ENCODE assay signal across 8 cellular contexts in the genomic region with DNA sequence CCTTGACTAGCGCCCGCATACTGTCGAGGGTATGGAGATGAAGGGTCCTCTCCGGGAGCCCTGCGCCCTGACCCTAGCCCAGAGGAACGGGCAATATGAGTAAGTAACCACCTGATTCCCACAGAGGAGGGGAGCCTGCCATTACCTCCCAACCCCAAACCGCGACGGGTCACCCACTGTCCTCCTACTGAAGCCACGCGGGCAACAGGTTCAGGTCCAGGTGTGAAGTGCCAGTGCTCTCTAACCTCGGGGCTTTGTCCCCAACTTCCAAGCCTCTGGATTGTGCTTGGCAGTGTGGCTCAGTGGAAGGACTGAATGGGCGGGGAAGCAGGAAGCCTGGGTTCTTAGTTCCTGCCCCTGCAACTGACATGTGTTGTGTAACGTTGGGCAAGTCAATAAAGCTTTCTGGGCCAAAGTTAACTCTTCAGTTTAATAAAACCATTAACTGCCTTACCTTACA. TPM values are rescaled to one million over a fixed set of nuclear protein-coding genes. Genes with fewer than 3 reads are reported as not detected.
A peak's percentile ranks its signal among the peaks of the same experiment; 100 is the strongest.
DNase-seq lines count a peak whose midpoint lies in the region; ATAC-seq and TF ChIP-seq lines count a peak whose summit lies in the region.

No MANE protein-coding gene starts in this region.

- no peaks in the 10 kb centered on the region for H3K9me3 Mint-ChIP-seq in naive B cell

- no peaks in the 10 kb centered on the region for H3K9me3 ChIP-seq in endocrine pancreas (ENCODE audit: control insufficient read depth, low read length)

- no peaks in the 10 kb centered on the region for H3K36me3 ChIP-seq in endocrine pancreas (ENCODE audit: control insufficient read depth, insufficient read depth, low read length)

- ATAC-seq in HG02943 (IDR thresholded peaks at IDR 0.05; ENCODE audit: low read depth, unreplicated experiment) (peak; percentile 43), naive B cell (ENCODE audit: low read depth in 2 of 2) (peak; percentile 7 to 14)

- no peaks in the 10 kb centered on the region for H3K27me3 ChIP-seq in endocrine pancreas (ENCODE audit: control insufficient read depth, insufficient read depth, low read length)

- peaks cover 0 to 18% (median 4%) of the 10 kb centered on the region in 3 donors for H3K27me3 Mint-ChIP-seq in naive B cell

- no peak for TF ChIP-seq CTCF in RWPE1 (conservative IDR thresholded peaks at IDR 0.05; ENCODE audit: low read depth)

- CTCF ChIA-PET in RWPE1 (lab: Yijun Ruan, JAX) = no interaction called here

- no peaks in the 10 kb centered on the region for H3K36me3 Mint-ChIP-seq in naive B cell

- POLR2A ChIA-PET in RWPE1 (lab: Yijun Ruan, JAX; ENCODE audit: low non-redundant PET) = no interaction called here

- DNase-seq in DMS 273 (lab: John Stamatoyannopoulos, UW; ENCODE audit: unreplicated experiment) (peak; percentile 40), DMS 273 treated with DMSO at 0.1 percent for 48 hours (lab: John Stamatoyannopoulos, UW) (no peak), RWPE1 (ENCODE audit: low spot score) (no peak), naive B cell (no peak), inferior parietal cortex (ENCODE audit: extremely low spot score) (no peak), NCI-H1092 treated with DMSO at 0.1 percent for 48 hours (lab: John Stamatoyannopoulos, UW) (no peak)

- H3K27ac Mint-ChIP-seq in naive B cell = no peak overlapping the region

- peaks cover 10% of the 10 kb centered on the region for H3K4me1 ChIP-seq in endocrine pancreas (ENCODE audit: control insufficient read depth, insufficient read depth, low read length)

- peaks cover 3 to 13% (median 6%) of the 10 kb centered on the region in 3 donors for H3K4me1 Mint-ChIP-seq in naive B cell

- H3K9ac ChIP-seq in endocrine pancreas (ENCODE audit: control insufficient read depth, insufficient read depth, low read length) = peak overlapping the region; percentile 77

- peak overlapping the region; percentile 52 to 88 (median 66) for H3K4me3 Mint-ChIP-seq in naive B cell

- H3K4me3 ChIP-seq in endocrine pancreas (ENCODE audit: control insufficient read depth, insufficient read depth, low read length) = peak overlapping the region; percentile 35

- peak overlapping the region; percentile 56 for H3K27ac ChIP-seq in RWPE1

RNA-seq across cellular contexts. Expression of gene OCRL, which starts 0.7 kb away (rescaled TPM):
- polyA plus RNA-seq in naive B cell (ENCODE audit: low read depth in 6 of 6) = 1 to 10 TPM in 2 of 6 donors, under 1 TPM in 3, not detected in 1; 0.35 to 1.6 (median 0.97) TPM

RNA-seq across cellular contexts. Expression of gene SMARCA1, which starts 17.5 kb away (rescaled TPM):
- under 1 TPM in 5 of 6 donors, not detected in 1; 0.24 to 0.89 (median 0.40) TPM for polyA plus RNA-seq in naive B cell (ENCODE audit: low read depth in 6 of 6)
